Comparison of ENCODE assay signal across 28 cellular contexts in genomic region chr11:119798656-119799055, GRCh38.
DNase-seq lines count a peak whose midpoint lies in the region; ATAC-seq, FAIRE-seq and TF ChIP-seq lines count a peak whose summit lies in the region.
"Had no signal": no experiment of that assay in that cellular context is flagged by ENCODE, and none has a peak within 500 bp of the region (broad histone marks: within the 10 kb centered on the region; RNA-seq: fewer than 3 reads in every experiment).

No MANE protein-coding gene starts in this region.

- peaks cover 18% of the 10 kb centered on the region for H3K27me3 ChIP-seq in neural progenitor cell
- H3K27me3 ChIP-seq in spleen (replicated peaks in 1 of 7): peaks cover 0 to 69% (median 0%) of the 10 kb centered on the region in 7 donors
- H3K27me3 ChIP-seq: BE2C, BLaER1 had no signal

- H3K36me3 Mint-ChIP-seq in neural progenitor cell: no peaks in the 10 kb centered on the region
- H3K36me3 Mint-ChIP-seq in stimulated activated memory B cell treated with anti-CD40 and anti-IgM and Interleukin-4, amounts not matched to agents 10 μg/mL and 1 μg/mL and 100 μg/mL, for 72 hours: no peaks in the 10 kb centered on the region
- H3K36me3 Mint-ChIP-seq in natural killer cell treated with Interleukin-12 subunit alpha and Interleukin-12 subunit beta and Interleukin-15 and Interleukin-18, amount 100 ng/mL, for 72 hours: no peaks in the 10 kb centered on the region
- H3K36me3 Mint-ChIP-seq: CD14-positive monocyte; CD4-positive, alpha-beta memory T cell; CD4-positive, CD25-positive, alpha-beta regulatory T cell; CD8-positive, alpha-beta memory T cell had no signal

- intact Hi-C loops in kidney (cut with DNase I): no loop called here
- intact Hi-C loops in spleen (cut with DNase I; ENCODE audit: low total_unique reads): no loop called here
- intact Hi-C loops in mucosa of descending colon (cut with DNase I, micrococcal nuclease): no loop called here

- WGBS in spleen, 5 donors: 64 to 85% (median 65%) methylated on average over 3 of the region's 3 CpGs

- DNase-seq in kidney: peak; percentile 22
- DNase-seq in neural progenitor cell (ENCODE audit: low spot score): no peak
- peak; percentile 39 for DNase-seq in spleen
- no peak for DNase-seq in AG20443 (ENCODE audit: low spot score)
- DNase-seq in natural killer cell treated with Interleukin-12 subunit alpha and Interleukin-12 subunit beta and Interleukin-15 and Interleukin-18, amount 100 ng/mL, for 72 hours (ENCODE audit: low spot score): no peak
- DNase-seq in mucosa of descending colon: no peak
- DNase-seq: BE2C; C1 segment of cervical spinal cord; CD4-positive, alpha-beta memory T cell; CD4-positive, CD25-positive, alpha-beta regulatory T cell; COR-L47; DMS 273 treated with DMSO at 0.1 percent for 48 hours; DMS153; DMS53; DMS79; DND-41; EL; GDM1 had no signal

- H3K4me1 ChIP-seq in HEK293 (ENCODE audit: control insufficient read depth, insufficient read depth, low read length): no peaks in the 10 kb centered on the region
- no peaks in the 10 kb centered on the region for H3K4me1 ChIP-seq in kidney (ENCODE audit: control insufficient read depth in 1 of 2, insufficient read depth in 1 of 2, low read depth in 1 of 2, low read length in 2 of 2)
- peaks cover 50% of the 10 kb centered on the region for H3K4me1 ChIP-seq in neural progenitor cell
- H3K4me1 ChIP-seq in spleen: no peaks in the 10 kb centered on the region
- H3K4me1 ChIP-seq in mucosa of descending colon (ENCODE audit: low read depth): no peaks in the 10 kb centered on the region
- H3K4me1 ChIP-seq: A549, BLaER1 had no signal

- TF ChIP-seq POLR2A in spleen (IDR thresholded peaks at IDR 0.05): no peak

- peak overlapping the region; percentile 2 for H3K27ac Mint-ChIP-seq in neural progenitor cell
- H3K27ac Mint-ChIP-seq in stimulated activated memory B cell treated with anti-CD40 and anti-IgM and Interleukin-4, amounts not matched to agents 10 μg/mL and 1 μg/mL and 100 μg/mL, for 72 hours: no peak overlapping the region
- no peak overlapping the region for H3K27ac Mint-ChIP-seq in natural killer cell treated with Interleukin-12 subunit alpha and Interleukin-12 subunit beta and Interleukin-15 and Interleukin-18, amount 100 ng/mL, for 72 hours
- H3K27ac Mint-ChIP-seq: CD14-positive monocyte; CD4-positive, alpha-beta memory T cell; CD4-positive, CD25-positive, alpha-beta regulatory T cell; CD8-positive, alpha-beta memory T cell had no signal

- no peak overlapping the region for H3K9ac ChIP-seq in kidney (ENCODE audit: low read length in 2 of 2)
- H3K9ac ChIP-seq in neural progenitor cell: no peak overlapping the region
- H3K9ac ChIP-seq: BLaER1 had no signal

- no peaks in the 10 kb centered on the region for H3K79me2 ChIP-seq in neural progenitor cell (ENCODE audit: low read depth)

- H3K4me1 Mint-ChIP-seq in neural progenitor cell: peaks cover 57% of the 10 kb centered on the region
- H3K4me1 Mint-ChIP-seq in stimulated activated memory B cell treated with anti-CD40 and anti-IgM and Interleukin-4, amounts not matched to agents 10 μg/mL and 1 μg/mL and 100 μg/mL, for 72 hours: no peaks in the 10 kb centered on the region
- no peaks in the 10 kb centered on the region for H3K4me1 Mint-ChIP-seq in natural killer cell treated with Interleukin-12 subunit alpha and Interleukin-12 subunit beta and Interleukin-15 and Interleukin-18, amount 100 ng/mL, for 72 hours (ENCODE audit: low read depth in 2 of 2)
- H3K4me1 Mint-ChIP-seq: CD14-positive monocyte; CD4-positive, alpha-beta memory T cell; CD4-positive, CD25-positive, alpha-beta regulatory T cell; CD8-positive, alpha-beta memory T cell had no signal

- no peaks in the 10 kb centered on the region for H3K9me3 ChIP-seq in HEK293 (ENCODE audit: control insufficient read depth, insufficient read depth, low read depth, low read length)
- no peaks in the 10 kb centered on the region for H3K9me3 ChIP-seq in kidney (ENCODE audit: control insufficient read depth in 1 of 2, low read length in 2 of 2)
- H3K9me3 ChIP-seq in neural progenitor cell (ENCODE audit: low read depth): no peaks in the 10 kb centered on the region
- H3K9me3 ChIP-seq in spleen: no peaks in the 10 kb centered on the region
- no peaks in the 10 kb centered on the region for H3K9me3 ChIP-seq in mucosa of descending colon
- H3K9me3 ChIP-seq: A549, BE2C, BLaER1 had no signal

- H3K36me3 ChIP-seq in HEK293 (ENCODE audit: control insufficient read depth in 2 of 2, insufficient read depth in 1 of 2, low read length in 2 of 2): no peaks in the 10 kb centered on the region
- H3K36me3 ChIP-seq in kidney (ENCODE audit: control insufficient read depth in 1 of 2, insufficient read depth in 2 of 2, low read length in 2 of 2): no peaks in the 10 kb centered on the region
- no peaks in the 10 kb centered on the region for H3K36me3 ChIP-seq in neural progenitor cell
- H3K36me3 ChIP-seq in spleen: no peaks in the 10 kb centered on the region
- no peaks in the 10 kb centered on the region for H3K36me3 ChIP-seq in mucosa of descending colon (ENCODE audit: low read depth)
- H3K36me3 ChIP-seq: BE2C, BLaER1 had no signal

- no peak overlapping the region for H2AFZ ChIP-seq in neural progenitor cell (replicated peaks)

- H3K4me2 ChIP-seq in neural progenitor cell: peak overlapping the region; percentile 65
- H3K4me2 ChIP-seq: A549, BLaER1 had no signal

- H3K27ac ChIP-seq in HEK293 (ENCODE audit: extremely low read depth, low read depth, low read length) (no peak overlapping the region), kidney (ENCODE audit: low read depth in 2 of 2, low read length in 2 of 2) (no peak overlapping the region), neural progenitor cell (no peak overlapping the region), spleen (no peak overlapping the region)
- H3K27ac ChIP-seq: 22Rv1, A549, BLaER1 had no signal

- FAIRE-seq in kidney (lab: Jason Lieb, UNC): no peak
- FAIRE-seq: A549, GM12878, GM12892, GM18507 had no signal

- H3K4me3 Mint-ChIP-seq in neural progenitor cell: no peak overlapping the region
- no peak overlapping the region for H3K4me3 Mint-ChIP-seq in stimulated activated memory B cell treated with anti-CD40 and anti-IgM and Interleukin-4, amounts not matched to agents 10 μg/mL and 1 μg/mL and 100 μg/mL, for 72 hours
- H3K4me3 Mint-ChIP-seq in natural killer cell treated with Interleukin-12 subunit alpha and Interleukin-12 subunit beta and Interleukin-15 and Interleukin-18, amount 100 ng/mL, for 72 hours: no peak overlapping the region
- H3K4me3 Mint-ChIP-seq: CD14-positive monocyte; CD4-positive, alpha-beta memory T cell; CD4-positive, CD25-positive, alpha-beta regulatory T cell; CD8-positive, alpha-beta memory T cell had no signal

- no peaks in the 10 kb centered on the region for H4K20me1 ChIP-seq in neural progenitor cell (ENCODE audit: low read depth)
- H4K20me1 ChIP-seq: BLaER1 had no signal

- TF ChIP-seq CTCF in HEK293 (tag by site-specific recombination; IDR thresholded peaks at IDR 0.05) (no peak), kidney (IDR thresholded peaks at IDR 0.05; ENCODE audit: borderline replicate concordance, extremely low read depth, insufficient read depth) (no peak), neural progenitor cell (IDR thresholded peaks at IDR 0.05) (no peak), spleen (IDR thresholded peaks at IDR 0.05 in 8 of 11, conservative IDR thresholded peaks at IDR 0.05 in 3 of 11) (no peak), mucosa of descending colon (IDR thresholded peaks at IDR 0.05) (no peak)

- peaks cover 40% of the 10 kb centered on the region for H3F3A ChIP-seq in neural progenitor cell (ENCODE audit: low read depth)

- no peaks in the 10 kb centered on the region for H3K9me3 Mint-ChIP-seq in neural progenitor cell
- no peaks in the 10 kb centered on the region for H3K9me3 Mint-ChIP-seq in stimulated activated memory B cell treated with anti-CD40 and anti-IgM and Interleukin-4, amounts not matched to agents 10 μg/mL and 1 μg/mL and 100 μg/mL, for 72 hours
- H3K9me3 Mint-ChIP-seq in natural killer cell treated with Interleukin-12 subunit alpha and Interleukin-12 subunit beta and Interleukin-15 and Interleukin-18, amount 100 ng/mL, for 72 hours: no peaks in the 10 kb centered on the region
- H3K9me3 Mint-ChIP-seq: CD14-positive monocyte; CD4-positive, alpha-beta memory T cell; CD4-positive, CD25-positive, alpha-beta regulatory T cell; CD8-positive, alpha-beta memory T cell had no signal

- POLR2A ChIA-PET in HEK293 (lab: Yijun Ruan, JAX): no interaction called here

- CTCF ChIA-PET in HEK293 (lab: Yijun Ruan, JAX): no interaction called here

- peaks cover 34% of the 10 kb centered on the region for H3K27me3 Mint-ChIP-seq in neural progenitor cell (ENCODE audit: insufficient read depth, low read depth)
- H3K27me3 Mint-ChIP-seq in stimulated activated memory B cell treated with anti-CD40 and anti-IgM and Interleukin-4, amounts not matched to agents 10 μg/mL and 1 μg/mL and 100 μg/mL, for 72 hours: peaks cover 62% of the 10 kb centered on the region
- H3K27me3 Mint-ChIP-seq in natural killer cell treated with Interleukin-12 subunit alpha and Interleukin-12 subunit beta and Interleukin-15 and Interleukin-18, amount 100 ng/mL, for 72 hours: peaks cover 24 to 26% of the 10 kb centered on the region in 2 donors

- ATAC-seq in stimulated activated memory B cell treated with anti-CD40 and anti-IgM and Interleukin-4, amounts not matched to agents 10 μg/mL and 1 μg/mL and 100 μg/mL, for 72 hours: no peak
- no peak for ATAC-seq in natural killer cell treated with Interleukin-12 subunit alpha and Interleukin-12 subunit beta and Interleukin-15 and Interleukin-18, amount 100 ng/mL, for 72 hours
- ATAC-seq in mucosa of descending colon: no peak
- ATAC-seq: A549, GM12878 had no signal

- no peak overlapping the region for H3K4me3 ChIP-seq in HEK293 (ENCODE audit: low read depth, low read length)
- H3K4me3 ChIP-seq in kidney (ENCODE audit: low read length in 2 of 2): no peak overlapping the region
- H3K4me3 ChIP-seq in neural progenitor cell: no peak overlapping the region
- no peak overlapping the region for H3K4me3 ChIP-seq in spleen
- no peak overlapping the region for H3K4me3 ChIP-seq in mucosa of descending colon
- H3K4me3 ChIP-seq: A549, BLaER1, GM12878 had no signal

TF ChIP-seq in HEK293, 187 proteins besides CTCF, POLR2A, EP300 and RAD21:
- 0 out of 2 replicates have a peak, but pooled peaks have one; percentile 28 for TF ChIP-seq ZIC2 (tag by site-specific recombination; IDR thresholded peaks at IDR 0.05)
- TF ChIP-seq ZNF132 (tag by site-specific recombination; IDR thresholded peaks at IDR 0.05; ENCODE audit: borderline replicate concordance): no peak

Comparison
In these comparisons a context has a peak if more than half of its experiments do, and no peak if none do; other contexts are left out.
1. DNase-seq: peak in kidney (single experiment) and spleen (single experiment); none in neural progenitor cell (single experiment), AG20443 (single experiment), natural killer cell treated with Interleukin-12 subunit alpha and Interleukin-12 subunit beta and Interleukin-15 and Interleukin-18, amount 100 ng/mL, for 72 hours (single experiment) and mucosa of descending colon (0 of 3).